8 cellular contexts compared by ENCODE assay signal in genomic region chr19:41263850-41264580, GRCh38. TPM values are rescaled to one million over a fixed set of nuclear protein-coding genes. Genes with fewer than 3 reads are reported as not detected.
DNase-seq lines count a peak whose midpoint lies in the region; ATAC-seq and TF ChIP-seq lines count a peak whose summit lies in the region.

Gene HNRNPUL1, plus strand, starts transcription at chr19:41264372. Its CDS starts 132 bp downstream, at chr19:41264504.

- 0 out of 2 replicates have a peak, but pooled peaks cover 3% of the 10 kb centered on the region for H3K27me3 ChIP-seq in DOHH2 (ENCODE audit: control insufficient read depth, low read length)
- H3K27me3 ChIP-seq in Karpas-422 (ENCODE audit: low read length), result no peaks in the 10 kb centered on the region
- no peaks in the 10 kb centered on the region for H3K27me3 ChIP-seq in esophagus muscularis mucosa
- no peaks in the 10 kb centered on the region for H3K27me3 ChIP-seq in muscle layer of duodenum (ENCODE audit: low read depth, low read length)

- H3K4me2 ChIP-seq in DOHH2 (ENCODE audit: low read length) (peak within 1 kb of the TSS; percentile 97), Karpas-422 (ENCODE audit: low read depth, low read length, poor library complexity, severe bottlenecking) (peak within 1 kb of the TSS; percentile 99)

- H3K79me2 ChIP-seq in DOHH2 (ENCODE audit: control insufficient read depth, low read length) (peaks cover 54% of the 10 kb centered on the region), Karpas-422 (ENCODE audit: low read length) (peaks cover 46% of the 10 kb centered on the region)

- H3K9me2 ChIP-seq in DOHH2 (replicated peaks; ENCODE audit: control insufficient read depth, low read length) (no peaks in the 10 kb centered on the region), Karpas-422 (replicated peaks; ENCODE audit: insufficient read depth, low read length) (no peaks in the 10 kb centered on the region)

- TF ChIP-seq CTCF in DOHH2 (IDR thresholded peaks at IDR 0.05; ENCODE audit: low read depth, low read length, poor library complexity, severe bottlenecking) (peak; percentile 43), esophagus muscularis mucosa (IDR thresholded peaks at IDR 0.05) (peak in 2 of 3 experiments; percentile 16 to 24)

- H3K9me3 ChIP-seq in DOHH2 (ENCODE audit: control insufficient read depth, insufficient read depth, low read length) (no peaks in the 10 kb centered on the region), Karpas-422 (ENCODE audit: low read length) (no peaks in the 10 kb centered on the region), esophagus muscularis mucosa (no peaks in the 10 kb centered on the region), muscle layer of duodenum (ENCODE audit: control insufficient read depth in 1 of 2, low read length in 2 of 2) (no peaks in the 10 kb centered on the region)

- H3F3A ChIP-seq in DOHH2 (ENCODE audit: control insufficient read depth, insufficient read depth), result peaks cover 8% of the 10 kb centered on the region; the same call in 1 of the 2 replicates

- peak within 1 kb of the TSS; percentile 97 for H2AFZ ChIP-seq in Karpas-422 (ENCODE audit: low read length)

- H3K4me3 ChIP-seq in DOHH2 (ENCODE audit: low read length), result peak within 1 kb of the TSS; percentile 95
- H3K4me3 ChIP-seq in Karpas-422 (ENCODE audit: low read length), result peak within 1 kb of the TSS; percentile 100
- H3K4me3 ChIP-seq in esophagus muscularis mucosa, result peak within 1 kb of the TSS; percentile 86 to 100 (median 92)
- peak within 1 kb of the TSS; percentile 86 to 90 for H3K4me3 ChIP-seq in muscle layer of duodenum (ENCODE audit: low read depth in 1 of 2, low read length in 2 of 2)

- H3K9ac ChIP-seq in Karpas-422 (ENCODE audit: low read length), result peak within 1 kb of the TSS; percentile 100

- WGBS in esophagus muscularis mucosa, result 2% methylated on average over 32 of the region's 55 CpGs

- H4K20me1 ChIP-seq in DOHH2 (ENCODE audit: control insufficient read depth, insufficient read depth, low read depth, low read length) (peaks cover 15% of the 10 kb centered on the region), Karpas-422 (ENCODE audit: insufficient read depth, low read depth, low read length) (peaks cover 13% of the 10 kb centered on the region; the same call in 1 of the 2 replicates)

- TF ChIP-seq EP300 in esophagus muscularis mucosa (IDR thresholded peaks at IDR 0.05), result no peak

- intact Hi-C loops in esophagus muscularis mucosa (cut with DNase I), result loop anchor here (2.0 kb wide), 1 partner anchor 45 kb away; no protein-coding TSS in a partner anchor

- DNase-seq in Karpas-422 (peak; percentile 100), RKO (ENCODE audit: low spot score) (peak; percentile 100), activated T-helper 1 cell treated with Interleukin-2 at 50 U/mL for 16 hours (ENCODE audit: low read depth) (peak; percentile 98), esophagus muscularis mucosa (ENCODE audit: extremely low spot score) (peak; percentile 100)
- DNase-seq in stimulated activated CD8-positive, alpha-beta memory T cell treated with anti-CD3 and anti-CD28 coated beads, Interleukin-7, amount 100 ng/mL, for 4 hours (ENCODE audit: low read depth in 2 of 2), result peak; percentile 97 to 98

- H3K36me3 ChIP-seq in DOHH2 (ENCODE audit: control insufficient read depth, low read length) (peaks cover 51% of the 10 kb centered on the region), Karpas-422 (ENCODE audit: insufficient read depth, low read length) (peaks cover 16% of the 10 kb centered on the region), esophagus muscularis mucosa (peaks cover 21 to 32% (median 23%) of the 10 kb centered on the region in 4 donors), muscle layer of duodenum (ENCODE audit: control insufficient read depth in 1 of 2, insufficient read depth in 2 of 2, low read length in 2 of 2) (peaks cover 19 to 33% of the 10 kb centered on the region in 2 donors)

- ATAC-seq in GM21825 (IDR thresholded peaks at IDR 0.05; ENCODE audit: unreplicated experiment), result peak; percentile 58

- H3K27ac ChIP-seq in DOHH2 (ENCODE audit: low read depth, low read length) (peak within 1 kb of the TSS; percentile 91), Karpas-422 (ENCODE audit: low read length) (peak within 1 kb of the TSS; percentile 92), esophagus muscularis mucosa (replicated peaks in 1 of 4) (peak within 1 kb of the TSS; percentile 99 to 100 (median 99)), muscle layer of duodenum (ENCODE audit: low read length) (peak within 1 kb of the TSS; percentile 98)

- H3K4me1 ChIP-seq in DOHH2 (ENCODE audit: control insufficient read depth, low read length) (peaks cover 26% of the 10 kb centered on the region), Karpas-422 (ENCODE audit: low read length) (peaks cover 28% of the 10 kb centered on the region), esophagus muscularis mucosa (peaks cover 34 to 44% (median 40%) of the 10 kb centered on the region in 4 donors), muscle layer of duodenum (ENCODE audit: control insufficient read depth in 1 of 2, insufficient read depth in 2 of 2, low read length in 2 of 2) (peaks cover 12 to 33% of the 10 kb centered on the region in 2 donors)

- TF ChIP-seq POLR2A in esophagus muscularis mucosa (IDR thresholded peaks at IDR 0.05; ENCODE audit: low read depth), result no peak

RNA-seq across cellular contexts. Expression of gene HNRNPUL1, which starts in this region (rescaled TPM):
- 99.4 and 144 TPM in 2 replicates for total RNA-seq in Karpas-422 (2014; rRNA removed; shearing (Covaris generic); ENCODE audit: low replicate concordance)
- total RNA-seq in esophagus muscularis mucosa, result 100 to 1,000 TPM; 148 to 207 (median 179) TPM

Comparison
In these comparisons a context has a peak if more than half of its experiments do, and no peak if none do; other contexts are left out.
1. Peak in every context shown above with its lines: DNase-seq, ATAC-seq, H3K4me3 ChIP-seq and H3K27ac ChIP-seq.